ENCODE assay signal across 1 cellular context in genomic region chr17:8574687-8575086, GRCh38.
TF ChIP-seq lines count a peak whose summit lies in the region.

No MANE protein-coding gene starts in this region.

TF ChIP-seq in WTC11, 78 proteins besides CTCF, POLR2A, EP300 and RAD21 (continued from another document):
- TF ChIP-seq ZNF425 (CRISPR knock-in tag; conservative IDR thresholded peaks at IDR 0.05) (no peak), ELF4 (CRISPR knock-in tag; IDR thresholded peaks at IDR 0.05; ENCODE audit: low read depth) (no peak)
